ENCODE assay signal across 32 cellular contexts in the genomic region with DNA sequence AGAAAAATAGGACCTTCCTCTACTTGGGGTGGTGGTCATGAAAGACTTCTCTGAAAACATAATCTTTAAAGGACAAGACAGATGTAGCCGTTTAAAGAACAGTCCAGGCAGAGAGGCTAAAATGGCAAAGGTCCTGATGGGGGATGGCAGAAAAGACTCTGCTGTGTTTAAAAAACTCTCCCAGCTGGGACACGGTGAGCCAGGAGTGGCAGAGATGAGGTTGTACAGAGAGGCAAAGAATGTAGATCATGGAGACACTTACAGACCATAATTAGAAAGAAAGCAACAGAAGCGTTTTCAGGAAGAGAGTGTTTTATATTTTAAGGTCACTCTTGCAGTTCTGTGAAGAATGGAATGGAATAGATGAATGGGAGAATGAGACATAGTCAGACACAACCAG. TPM values are rescaled to one million over a fixed set of nuclear protein-coding genes. Genes with fewer than 3 reads are reported as not detected.
DNase-seq lines count a peak whose midpoint lies in the region; ATAC-seq and TF ChIP-seq lines count a peak whose summit lies in the region.
"Had no signal": no experiment of that assay in that cellular context is flagged by ENCODE, and none has a peak within 500 bp of the region (broad histone marks: within the 10 kb centered on the region; RNA-seq: fewer than 3 reads in every experiment).

No MANE protein-coding gene starts in this region.

- no peak overlapping the region for H3K4me3 ChIP-seq in GM23338
- H3K4me3 ChIP-seq: BLaER1, dorsolateral prefrontal cortex, gastrocnemius medialis, HAP-1, lower lobe of right lung, ovary, skin epidermis, thoracic aorta had no signal

- H3K4me1 ChIP-seq in GM23338 (ENCODE audit: insufficient read depth) = peaks cover 19% of the 10 kb centered on the region
- H3K4me1 ChIP-seq: BLaER1, lower lobe of right lung had no signal

- no peak overlapping the region for H3K27ac ChIP-seq in GM23338 (ENCODE audit: low read depth)
- H3K27ac ChIP-seq: BLaER1, brain microvascular endothelial cell, dorsolateral prefrontal cortex, HL-60, lower lobe of right lung, ovary, RWPE1, skin epidermis, thoracic aorta had no signal

- H3K27me3 Mint-ChIP-seq in GM23338 (ENCODE audit: insufficient read depth, low read depth, poor library complexity) = peaks cover 4% of the 10 kb centered on the region
- no peaks in the 10 kb centered on the region for H3K27me3 Mint-ChIP-seq in activated naive CD8-positive, alpha-beta T cell treated with anti-CD3 and anti-CD28 coated beads for 36 hours
- H3K27me3 Mint-ChIP-seq: T-cell had no signal

- peaks cover 12 to 18% of the 10 kb centered on the region in 2 donors for H3K36me3 Mint-ChIP-seq in activated naive CD4-positive, alpha-beta T cell treated with anti-CD3 and anti-CD28 coated beads, Interleukin-2, amount 50 U/mL, for 72 hours
- H3K36me3 Mint-ChIP-seq in GM23338 (ENCODE audit: low read depth) = peaks cover 29% of the 10 kb centered on the region
- peaks cover 53% of the 10 kb centered on the region for H3K36me3 Mint-ChIP-seq in activated naive CD8-positive, alpha-beta T cell treated with anti-CD3 and anti-CD28 coated beads for 36 hours
- peaks cover 91% of the 10 kb centered on the region for H3K36me3 Mint-ChIP-seq in stimulated activated effector memory CD8-positive, alpha-beta T cell treated with anti-CD3 and anti-CD28 coated beads, Interleukin-12 subunit alpha, Interleukin-12 subunit beta, amount 100 ng/mL, for 72 hours

- no peak overlapping the region for H2AFZ ChIP-seq in GM23338

- peaks cover 35% of the 10 kb centered on the region for H3K4me1 Mint-ChIP-seq in GM23338
- peaks cover 53% of the 10 kb centered on the region for H3K4me1 Mint-ChIP-seq in activated naive CD8-positive, alpha-beta T cell treated with anti-CD3 and anti-CD28 coated beads for 36 hours
- peaks cover 47% of the 10 kb centered on the region for H3K4me1 Mint-ChIP-seq in stimulated activated effector memory CD8-positive, alpha-beta T cell treated with anti-CD3 and anti-CD28 coated beads, Interleukin-12 subunit alpha, Interleukin-12 subunit beta, amount 100 ng/mL, for 72 hours

- ATAC-seq in activated naive CD4-positive, alpha-beta T cell treated with anti-CD3 and anti-CD28 coated beads, Interleukin-2, amount 50 U/mL, for 72 hours = no peak
- ATAC-seq in GM23338 = no peak
- ATAC-seq in stimulated activated effector memory CD8-positive, alpha-beta T cell treated with anti-CD3 and anti-CD28 coated beads, Interleukin-12 subunit alpha, Interleukin-12 subunit beta, amount 100 ng/mL, for 72 hours = no peak
- ATAC-seq: gastrocnemius medialis; lower lobe of right lung; stimulated activated naive CD8-positive, alpha-beta T cell treated with anti-CD3 and anti-CD28 coated beads, Interleukin-15, Interleukin-2, amounts not matched to agents 100 U/mL and 50 U/mL, for 24 hours; T-cell had no signal

- H3K4me3 Mint-ChIP-seq in GM23338 = no peak overlapping the region
- H3K4me3 Mint-ChIP-seq in activated naive CD8-positive, alpha-beta T cell treated with anti-CD3 and anti-CD28 coated beads for 36 hours = no peak overlapping the region
- H3K4me3 Mint-ChIP-seq in stimulated activated effector memory CD8-positive, alpha-beta T cell treated with anti-CD3 and anti-CD28 coated beads, Interleukin-12 subunit alpha, Interleukin-12 subunit beta, amount 100 ng/mL, for 72 hours = no peak overlapping the region
- H3K4me3 Mint-ChIP-seq: T-cell had no signal

- no peak overlapping the region for H3K4me2 ChIP-seq in GM23338
- H3K4me2 ChIP-seq: BLaER1 had no signal

- H3K27ac Mint-ChIP-seq in activated naive CD4-positive, alpha-beta T cell treated with anti-CD3 and anti-CD28 coated beads, Interleukin-2, amount 50 U/mL, for 72 hours = peak overlapping the region; percentile 66 to 69
- H3K27ac Mint-ChIP-seq in GM23338 = 0 out of 2 replicates have a peak overlapping the region, but pooled peaks have one; percentile 3
- peak overlapping the region; percentile 72 for H3K27ac Mint-ChIP-seq in activated naive CD8-positive, alpha-beta T cell treated with anti-CD3 and anti-CD28 coated beads for 36 hours
- peak overlapping the region; percentile 87 for H3K27ac Mint-ChIP-seq in stimulated activated effector memory CD8-positive, alpha-beta T cell treated with anti-CD3 and anti-CD28 coated beads, Interleukin-12 subunit alpha, Interleukin-12 subunit beta, amount 100 ng/mL, for 72 hours

- no peak for DNase-seq in activated naive CD4-positive, alpha-beta T cell treated with anti-CD3 and anti-CD28 coated beads, Interleukin-2, amount 50 U/mL, for 72 hours (ENCODE audit: low spot score in 2 of 2)
- no peak for DNase-seq in activated naive CD4-positive, alpha-beta T cell treated with anti-CD3 and anti-CD28 coated beads, Interleukin-2, amount 50 U/mL, for 16 hours
- DNase-seq in GM23338 (ENCODE audit: low spot score) (no peak), NCI-H146 treated with DMSO at 0.1 percent for 48 hours (lab: John Stamatoyannopoulos, UW; ENCODE audit: unreplicated experiment) (no peak)
- DNase-seq in activated naive CD8-positive, alpha-beta T cell treated with anti-CD3 and anti-CD28 coated beads for 36 hours = no peak
- no peak for DNase-seq in stimulated activated effector memory CD8-positive, alpha-beta T cell treated with anti-CD3 and anti-CD28 coated beads, Interleukin-12 subunit alpha, Interleukin-12 subunit beta, amount 100 ng/mL, for 72 hours (ENCODE audit: low spot score in 2 of 2)
- no peak for DNase-seq in activated effector memory CD4-positive, alpha-beta T cell treated with Interleukin-2 at 50 U/mL for 16 hours
- DNase-seq: activated CD4-positive, alpha-beta T cell treated with anti-CD3 and anti-CD28 coated beads, Interleukin-2, amount 50 U/mL, for 48 hours; activated CD8-positive, alpha-beta memory T cell treated with anti-CD3 and anti-CD28 coated beads, Interleukin-2, amount 50 U/mL, for 48 hours; activated gamma-delta T cell; amygdala; brain microvascular endothelial cell; Calu3; DMS79; dorsolateral prefrontal cortex; gastrocnemius medialis; KBM-7; lower lobe of right lung; NCI-H1092 treated with DMSO at 0.1 percent for 48 hours; NCI-H187 treated with DMSO at 0.1 percent for 48 hours; NCI-H526; OCI-M1; ovary; retina; stimulated activated naive CD8-positive, alpha-beta T cell treated with anti-CD3 and anti-CD28 coated beads, Interleukin-15, Interleukin-2, amounts not matched to agents 100 U/mL and 50 U/mL, for 24 hours; T-cell had no signal

- no peaks in the 10 kb centered on the region for H3K79me2 ChIP-seq in GM23338 (replicated peaks; ENCODE audit: insufficient read depth)

- H3K9me3 Mint-ChIP-seq in activated naive CD4-positive, alpha-beta T cell treated with anti-CD3 and anti-CD28 coated beads, Interleukin-2, amount 50 U/mL, for 72 hours = no peaks in the 10 kb centered on the region
- no peaks in the 10 kb centered on the region for H3K9me3 Mint-ChIP-seq in GM23338
- no peaks in the 10 kb centered on the region for H3K9me3 Mint-ChIP-seq in activated naive CD8-positive, alpha-beta T cell treated with anti-CD3 and anti-CD28 coated beads for 36 hours
- no peaks in the 10 kb centered on the region for H3K9me3 Mint-ChIP-seq in stimulated activated effector memory CD8-positive, alpha-beta T cell treated with anti-CD3 and anti-CD28 coated beads, Interleukin-12 subunit alpha, Interleukin-12 subunit beta, amount 100 ng/mL, for 72 hours
- H3K9me3 Mint-ChIP-seq: T-cell had no signal

- no peaks in the 10 kb centered on the region for H3K9me2 ChIP-seq in GM23338 (ENCODE audit: insufficient read depth)

- no peaks in the 10 kb centered on the region for H3F3A ChIP-seq in GM23338 (replicated peaks; ENCODE audit: low read depth)

- no peaks in the 10 kb centered on the region for H3K27me3 ChIP-seq in GM23338 (ENCODE audit: insufficient read depth)
- H3K27me3 ChIP-seq: BLaER1, brain microvascular endothelial cell, dorsolateral prefrontal cortex, gastrocnemius medialis, ovary had no signal

- no peak for TF ChIP-seq CTCF in GM23338 (conservative IDR thresholded peaks at IDR 0.05; ENCODE audit: low read depth in 2 of 2)

- H3K36me3 ChIP-seq in GM23338 (ENCODE audit: insufficient read depth) = no peaks in the 10 kb centered on the region; the same call in 1 of the 2 replicates
- H3K36me3 ChIP-seq: ovary had no signal

- H4K20me1 ChIP-seq in GM23338 (replicated peaks; ENCODE audit: insufficient read depth) = no peaks in the 10 kb centered on the region

TF ChIP-seq in GM23338, 12 proteins besides CTCF, POLR2A, EP300 and RAD21 (continues in another document):
- no peak for TF ChIP-seq JUNB (IDR thresholded peaks at IDR 0.05; ENCODE audit: unreplicated experiment)
- TF ChIP-seq, protein P1, sequence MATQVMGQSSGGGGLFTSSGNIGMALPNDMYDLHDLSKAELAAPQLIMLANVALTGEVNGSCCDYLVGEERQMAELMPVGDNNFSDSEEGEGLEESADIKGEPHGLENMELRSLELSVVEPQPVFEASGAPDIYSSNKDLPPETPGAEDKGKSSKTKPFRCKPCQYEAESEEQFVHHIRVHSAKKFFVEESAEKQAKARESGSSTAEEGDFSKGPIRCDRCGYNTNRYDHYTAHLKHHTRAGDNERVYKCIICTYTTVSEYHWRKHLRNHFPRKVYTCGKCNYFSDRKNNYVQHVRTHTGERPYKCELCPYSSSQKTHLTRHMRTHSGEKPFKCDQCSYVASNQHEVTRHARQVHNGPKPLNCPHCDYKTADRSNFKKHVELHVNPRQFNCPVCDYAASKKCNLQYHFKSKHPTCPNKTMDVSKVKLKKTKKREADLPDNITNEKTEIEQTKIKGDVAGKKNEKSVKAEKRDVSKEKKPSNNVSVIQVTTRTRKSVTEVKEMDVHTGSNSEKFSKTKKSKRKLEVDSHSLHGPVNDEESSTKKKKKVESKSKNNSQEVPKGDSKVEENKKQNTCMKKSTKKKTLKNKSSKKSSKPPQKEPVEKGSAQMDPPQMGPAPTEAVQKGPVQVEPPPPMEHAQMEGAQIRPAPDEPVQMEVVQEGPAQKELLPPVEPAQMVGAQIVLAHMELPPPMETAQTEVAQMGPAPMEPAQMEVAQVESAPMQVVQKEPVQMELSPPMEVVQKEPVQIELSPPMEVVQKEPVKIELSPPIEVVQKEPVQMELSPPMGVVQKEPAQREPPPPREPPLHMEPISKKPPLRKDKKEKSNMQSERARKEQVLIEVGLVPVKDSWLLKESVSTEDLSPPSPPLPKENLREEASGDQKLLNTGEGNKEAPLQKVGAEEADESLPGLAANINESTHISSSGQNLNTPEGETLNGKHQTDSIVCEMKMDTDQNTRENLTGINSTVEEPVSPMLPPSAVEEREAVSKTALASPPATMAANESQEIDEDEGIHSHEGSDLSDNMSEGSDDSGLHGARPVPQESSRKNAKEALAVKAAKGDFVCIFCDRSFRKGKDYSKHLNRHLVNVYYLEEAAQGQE (IDR thresholded peaks at IDR 0.05; ENCODE audit: unreplicated experiment) = no peak
- no peak for TF ChIP-seq ZNF331 (CRISPR knock-in tag; IDR thresholded peaks at IDR 0.05; ENCODE audit: low read depth)
- TF ChIP-seq EZH2 (IDR thresholded peaks at IDR 0.05; ENCODE audit: low read depth, unreplicated experiment) = no peak
- TF ChIP-seq EZH2phosphoT487 (IDR thresholded peaks at IDR 0.05; ENCODE audit: unreplicated experiment) = no peak

RNA-seq across cellular contexts. Expression of a gene that starts 47.9 kb away (rescaled TPM):
- total RNA-seq in activated naive CD4-positive, alpha-beta T cell treated with anti-CD3 and anti-CD28 coated beads, Interleukin-2, amount 50 U/mL, for 72 hours = 10 to 100 TPM; 34.0 to 48.7 TPM
- total RNA-seq in GM23338 (2014; rRNA removed; shearing (Covaris generic)) = 32.6 and 36.2 TPM in 2 replicates
- polyA plus RNA-seq in GM23338 (2016; fragmentation: Nextera tagmentation; extraction: Ambion mirVana) = 11.9 and 12.1 TPM in 2 replicates
- 10 to 100 TPM; 44.4 to 51.2 TPM for total RNA-seq in activated naive CD8-positive, alpha-beta T cell treated with anti-CD3 and anti-CD28 coated beads for 36 hours

Comparison
In these comparisons a context has a peak if more than half of its experiments do, and no peak if none do; other contexts are left out.
1. H3K27ac Mint-ChIP-seq: peak in every context shown above with its lines; median percentile 87 in stimulated activated effector memory CD8-positive, alpha-beta T cell treated with anti-CD3 and anti-CD28 coated beads, Interleukin-12 subunit alpha, Interleukin-12 subunit beta, amount 100 ng/mL, for 72 hours; 72 in activated naive CD8-positive, alpha-beta T cell treated with anti-CD3 and anti-CD28 coated beads for 36 hours; 68 in activated naive CD4-positive, alpha-beta T cell treated with anti-CD3 and anti-CD28 coated beads, Interleukin-2, amount 50 U/mL, for 72 hours; 3 in GM23338.